Comparison of ENCODE assay signal across 1 cellular context in genomic region chr7:133815677-133816210, GRCh38.
A peak's percentile ranks its signal among the peaks of the same experiment; 100 is the strongest.
TF ChIP-seq lines count a peak whose summit lies in the region.

No MANE protein-coding gene starts in this region.

TF ChIP-seq in HepG2, 621 proteins besides CTCF, POLR2A, EP300 and RAD21 (continued from another document and continues in another):
- no peak for TF ChIP-seq GABPA (IDR thresholded peaks at IDR 0.05; ENCODE audit: low read depth, low read length)
- peak; percentile 35; the same call in 1 of the 2 replicates for TF ChIP-seq GABPA (CRISPR knock-in tag; IDR thresholded peaks at IDR 0.05; ENCODE audit: low read depth)
- TF ChIP-seq SP5 (CRISPR knock-in tag; IDR thresholded peaks at IDR 0.05; ENCODE audit: borderline replicate concordance, low read depth) = no peak
- no peak for TF ChIP-seq CENPT (CRISPR knock-in tag; IDR thresholded peaks at IDR 0.05; ENCODE audit: low read depth)
- no peak for TF ChIP-seq ZNF850 (CRISPR knock-in tag; conservative IDR thresholded peaks at IDR 0.05)
- no peak for TF ChIP-seq FOXO4 (CRISPR knock-in tag; conservative IDR thresholded peaks at IDR 0.05)
- no peak for TF ChIP-seq ZNF207 (IDR thresholded peaks at IDR 0.05; ENCODE audit: borderline replicate concordance)
- TF ChIP-seq KDM2A (CRISPR knock-in tag; IDR thresholded peaks at IDR 0.05; ENCODE audit: borderline replicate concordance, low read depth) = no peak
- no peak for TF ChIP-seq ZNF510 (CRISPR knock-in tag; IDR thresholded peaks at IDR 0.05; ENCODE audit: low read depth)
- TF ChIP-seq MLX (CRISPR knock-in tag; IDR thresholded peaks at IDR 0.05) = no peak
- no peak for TF ChIP-seq ZNF414 (CRISPR knock-in tag; IDR thresholded peaks at IDR 0.05)
- TF ChIP-seq ZNF382 (CRISPR knock-in tag; IDR thresholded peaks at IDR 0.05; ENCODE audit: borderline replicate concordance) = no peak
- TF ChIP-seq HMG20B (CRISPR knock-in tag; conservative IDR thresholded peaks at IDR 0.05) = no peak
- no peak for TF ChIP-seq HOXD1 (CRISPR knock-in tag; IDR thresholded peaks at IDR 0.05)
- TF ChIP-seq NFAT5 (CRISPR knock-in tag; IDR thresholded peaks at IDR 0.05) = no peak
- no peak for TF ChIP-seq ZNF747 (CRISPR knock-in tag; IDR thresholded peaks at IDR 0.05; ENCODE audit: borderline replicate concordance)
- no peak for TF ChIP-seq ETS1 (CRISPR knock-in tag; IDR thresholded peaks at IDR 0.05)
- TF ChIP-seq HDAC1 (CRISPR knock-in tag; IDR thresholded peaks at IDR 0.05) = peak; percentile 80
- TF ChIP-seq ETV5 (CRISPR knock-in tag; IDR thresholded peaks at IDR 0.05; ENCODE audit: borderline replicate concordance) = peak; percentile 68; the same call in 1 of the 2 replicates
- TF ChIP-seq NFIC (IDR thresholded peaks at IDR 0.05; ENCODE audit: low read length) = peak; percentile 73
- TF ChIP-seq PAXIP1 (CRISPR knock-in tag; conservative IDR thresholded peaks at IDR 0.05) = peak; percentile 90
- no peak for TF ChIP-seq TIGD3 (CRISPR knock-in tag; IDR thresholded peaks at IDR 0.05; ENCODE audit: borderline replicate concordance)
- no peak for TF ChIP-seq SNAPC5 (CRISPR knock-in tag; IDR thresholded peaks at IDR 0.05; ENCODE audit: borderline replicate concordance)
- TF ChIP-seq DPF2 (CRISPR knock-in tag; IDR thresholded peaks at IDR 0.05; ENCODE audit: borderline replicate concordance, low read depth) = peak; percentile 81
- no peak for TF ChIP-seq ZNF564 (CRISPR knock-in tag; IDR thresholded peaks at IDR 0.05)
- no peak for TF ChIP-seq JUNB (CRISPR knock-in tag; IDR thresholded peaks at IDR 0.05; ENCODE audit: borderline replicate concordance)
- TF ChIP-seq ZBTB40 (IDR thresholded peaks at IDR 0.05) = no peak
- TF ChIP-seq ZBTB40 (CRISPR knock-in tag; IDR thresholded peaks at IDR 0.05) = no peak
